Comparison of ENCODE assay signal across 12 cellular contexts in genomic region chr15:75061272-75061671, GRCh38. TPM values are rescaled to one million over a fixed set of nuclear protein-coding genes. Genes with fewer than 3 reads are reported as not detected.
DNase-seq lines count a peak whose midpoint lies in the region; ATAC-seq, FAIRE-seq and TF ChIP-seq lines count a peak whose summit lies in the region.
"Had no signal": no experiment of that assay in that cellular context is flagged by ENCODE, and none has a peak within 500 bp of the region (broad histone marks: within the 10 kb centered on the region; RNA-seq: fewer than 3 reads in every experiment).

No MANE protein-coding gene starts in this region.

- H3F3A ChIP-seq in MM.1S (ENCODE audit: insufficient read depth, low read length) = peaks cover 27% of the 10 kb centered on the region

- H3K36me3 Mint-ChIP-seq in type B pancreatic cell = peaks cover 7% of the 10 kb centered on the region

- H3K9me1 ChIP-seq in K562 (ENCODE audit: control insufficient read depth, insufficient read depth, low read length) = no peaks in the 10 kb centered on the region

- H3K36me3 ChIP-seq in MM.1S (replicated peaks; ENCODE audit: insufficient read depth, low read length) = no peaks in the 10 kb centered on the region
- H3K36me3 ChIP-seq in K562 (ENCODE audit: control insufficient read depth, insufficient read depth, low read length) = no peaks in the 10 kb centered on the region
- H3K36me3 ChIP-seq: adrenal gland, SJSA1 had no signal

- H3K27ac Mint-ChIP-seq in type B pancreatic cell = no peak overlapping the region

- H3K9ac ChIP-seq in MM.1S (ENCODE audit: low read length) (no peak overlapping the region; the same call in 1 of the 2 replicates), K562 (ENCODE audit: insufficient read depth in 1 of 2, low read depth in 2 of 2, low read length in 2 of 2) (no peak overlapping the region)

- no peaks in the 10 kb centered on the region for H4K20me1 ChIP-seq in MM.1S (ENCODE audit: insufficient read depth, low read length)
- peaks cover 10% of the 10 kb centered on the region; the same call in 1 of the 2 replicates for H4K20me1 ChIP-seq in K562 (replicated peaks; ENCODE audit: control insufficient read depth, insufficient read depth, low read length)

- no peaks in the 10 kb centered on the region for H3K27me3 Mint-ChIP-seq in type B pancreatic cell

- H3K4me1 ChIP-seq in MM.1S (ENCODE audit: low read length) = peaks cover 48% of the 10 kb centered on the region
- H3K4me1 ChIP-seq in K562 (replicated peaks in 1 of 2; ENCODE audit: control insufficient read depth in 2 of 2, insufficient read depth in 2 of 2, low read length in 2 of 2) = peaks cover 6 to 11% of the 10 kb centered on the region in 2 experiments; a peak in 4 of 5 replicates

- no peak for TF ChIP-seq CTCF in MM.1S (IDR thresholded peaks at IDR 0.05; ENCODE audit: low read length)
- TF ChIP-seq CTCF in K562 (IDR thresholded peaks at IDR 0.05 in 2 of 3, conservative IDR thresholded peaks at IDR 0.05 in 1 of 3; ENCODE audit: insufficient read depth in 2 of 3, low read depth in 1 of 3, low read length in 3 of 3) = no peak
- TF ChIP-seq CTCF in type B pancreatic cell (conservative IDR thresholded peaks at IDR 0.05) = no peak

- peak; percentile 52 for DNase-seq in activated CD8-positive, alpha-beta memory T cell treated with anti-CD3 and anti-CD28 coated beads for 24 hours
- no peak for DNase-seq in activated CD8-positive, alpha-beta memory T cell treated with anti-CD3 and anti-CD28 coated beads, Interleukin-2, amount 50 U/mL, for 4 hours
- DNase-seq in MM.1S (peak; percentile 87), K562 (ENCODE audit: extremely low read depth in 1 of 4, low spot score in 3 of 4) (no peak), type B pancreatic cell (ENCODE audit: extremely low spot score, unreplicated experiment) (peak; percentile 20), NCI-H510A (lab: John Stamatoyannopoulos, UW) (no peak), ureter (ENCODE audit: low spot score) (no peak)

- no peaks in the 10 kb centered on the region for H3K9me2 ChIP-seq in MM.1S (replicated peaks; ENCODE audit: insufficient read depth, low read length)

- TF ChIP-seq EP300 in K562 (IDR thresholded peaks at IDR 0.05; ENCODE audit: low read length) = no peak

- H3K4me3 ChIP-seq in MM.1S (ENCODE audit: low read length) (no peak overlapping the region), K562 (no peak overlapping the region)
- H3K4me3 ChIP-seq: adrenal gland, SJSA1 had no signal

- FAIRE-seq in K562 (lab: Jason Lieb, UNC) = peak; percentile 51
- FAIRE-seq: HTR-8/SVneo, urothelium cell line had no signal

- no TSS peak for BruUV-seq in K562 (replicated peaks; lab: Mats Ljungman, UMichigan)

- peak overlapping the region; percentile 68; the same call in 1 of the 2 replicates for H3K27ac ChIP-seq in MM.1S (ENCODE audit: low read length)
- no peak overlapping the region for H3K27ac ChIP-seq in K562 (ENCODE audit: extremely low read depth, low read depth, low read length)
- H3K27ac ChIP-seq: SJSA1 had no signal

- H2AFZ ChIP-seq in MM.1S (ENCODE audit: low read length) (no peak overlapping the region), K562 (ENCODE audit: low read depth, low read length) (no peak overlapping the region)

- no peak for ATAC-seq in K562
- ATAC-seq in GM21737 (IDR thresholded peaks at IDR 0.05; ENCODE audit: unreplicated experiment) = no peak

- peaks cover 28% of the 10 kb centered on the region for H3K4me1 Mint-ChIP-seq in type B pancreatic cell (ENCODE audit: unreplicated experiment)

- in situ Hi-C loops in K562 (cut with MboI) = no loop called here

- H3K4me3 Mint-ChIP-seq in type B pancreatic cell = no peak overlapping the region

- POLR2A ChIA-PET in K562 (lab: Yijun Ruan, JAX) = interaction anchor here (0.7 to 1.2 kb wide), 2 partner anchors 18 to 38 kb away, joined by 3 to 4 read pairs; partner anchors contain the start of gene PPCDC

- H3K9me3 ChIP-seq in MM.1S (replicated peaks; ENCODE audit: insufficient read depth, low read length) (no peaks in the 10 kb centered on the region), K562 (replicated peaks; ENCODE audit: control insufficient read depth, insufficient read depth, low read depth, low read length) (no peaks in the 10 kb centered on the region)
- H3K9me3 ChIP-seq: adrenal gland, SJSA1 had no signal

- H3K4me2 ChIP-seq in MM.1S (ENCODE audit: low read depth, low read length) (peak overlapping the region; percentile 42), K562 (ENCODE audit: insufficient read depth, low read length) (no peak overlapping the region)

- peaks cover 6% of the 10 kb centered on the region for H3K9me3 Mint-ChIP-seq in type B pancreatic cell

- H3K79me2 ChIP-seq in MM.1S (ENCODE audit: low read length) = no peaks in the 10 kb centered on the region
- H3K79me2 ChIP-seq in K562 (ENCODE audit: control insufficient read depth, insufficient read depth, low read length) = no peaks in the 10 kb centered on the region

- CTCF ChIA-PET in K562 (lab: Yijun Ruan, JAX; ENCODE audit: low intra/inter-chr PET ratio) = no interaction called here

- intact Hi-C loops in K562 (cut with micrococcal nuclease) = no loop called here

- no peak for TF ChIP-seq RAD21 in K562 (CRISPR knock-in tag; conservative IDR thresholded peaks at IDR 0.05 in 1 of 2, IDR thresholded peaks at IDR 0.05 in 1 of 2)

- no peak for TF ChIP-seq POLR2A in K562 (conservative IDR thresholded peaks at IDR 0.05)

- H3K27me3 ChIP-seq in MM.1S (replicated peaks; ENCODE audit: insufficient read depth, low read length) (no peaks in the 10 kb centered on the region), K562 (ENCODE audit: control insufficient read depth in 2 of 2, insufficient read depth in 2 of 2, low read length in 2 of 2) (no peaks in the 10 kb centered on the region)
- H3K27me3 ChIP-seq: adrenal gland, SJSA1 had no signal

TF ChIP-seq in K562, 482 proteins besides CTCF, POLR2A, EP300 and RAD21:
- TF ChIP-seq YBX1 (IDR thresholded peaks at IDR 0.05) = no peak
- TF ChIP-seq ZNF354B (CRISPR knock-in tag; IDR thresholded peaks at IDR 0.05) = no peak
- TF ChIP-seq NFE2 (IDR thresholded peaks at IDR 0.05; ENCODE audit: low read depth) = no peak
- no peak for TF ChIP-seq IRF1 (CRISPR knock-in tag; IDR thresholded peaks at IDR 0.05; ENCODE audit: borderline replicate concordance)
- TF ChIP-seq, protein P1, sequence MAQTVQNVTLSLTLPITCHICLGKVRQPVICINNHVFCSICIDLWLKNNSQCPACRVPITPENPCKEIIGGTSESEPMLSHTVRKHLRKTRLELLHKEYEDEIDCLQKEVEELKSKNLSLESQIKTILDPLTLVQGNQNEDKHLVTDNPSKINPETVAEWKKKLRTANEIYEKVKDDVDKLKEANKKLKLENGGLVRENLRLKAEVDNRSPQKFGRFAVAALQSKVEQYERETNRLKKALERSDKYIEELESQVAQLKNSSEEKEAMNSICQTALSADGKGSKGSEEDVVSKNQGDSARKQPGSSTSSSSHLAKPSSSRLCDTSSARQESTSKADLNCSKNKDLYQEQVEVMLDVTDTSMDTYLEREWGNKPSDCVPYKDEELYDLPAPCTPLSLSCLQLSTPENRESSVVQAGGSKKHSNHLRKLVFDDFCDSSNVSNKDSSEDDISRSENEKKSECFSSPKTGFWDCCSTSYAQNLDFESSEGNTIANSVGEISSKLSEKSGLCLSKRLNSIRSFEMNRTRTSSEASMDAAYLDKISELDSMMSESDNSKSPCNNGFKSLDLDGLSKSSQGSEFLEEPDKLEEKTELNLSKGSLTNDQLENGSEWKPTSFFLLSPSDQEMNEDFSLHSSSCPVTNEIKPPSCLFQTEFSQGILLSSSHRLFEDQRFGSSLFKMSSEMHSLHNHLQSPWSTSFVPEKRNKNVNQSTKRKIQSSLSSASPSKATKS (CRISPR knock-in tag; IDR thresholded peaks at IDR 0.05) = no peak
- TF ChIP-seq, protein P2, sequence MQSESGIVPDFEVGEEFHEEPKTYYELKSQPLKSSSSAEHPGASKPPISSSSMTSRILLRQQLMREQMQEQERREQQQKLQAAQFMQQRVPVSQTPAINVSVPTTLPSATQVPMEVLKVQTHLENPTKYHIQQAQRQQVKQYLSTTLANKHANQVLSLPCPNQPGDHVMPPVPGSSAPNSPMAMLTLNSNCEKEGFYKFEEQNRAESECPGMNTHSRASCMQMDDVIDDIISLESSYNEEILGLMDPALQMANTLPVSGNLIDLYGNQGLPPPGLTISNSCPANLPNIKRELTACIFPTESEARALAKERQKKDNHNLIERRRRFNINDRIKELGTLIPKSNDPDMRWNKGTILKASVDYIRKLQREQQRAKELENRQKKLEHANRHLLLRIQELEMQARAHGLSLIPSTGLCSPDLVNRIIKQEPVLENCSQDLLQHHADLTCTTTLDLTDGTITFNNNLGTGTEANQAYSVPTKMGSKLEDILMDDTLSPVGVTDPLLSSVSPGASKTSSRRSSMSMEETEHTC (IDR thresholded peaks at IDR 0.05) = no peak
- no peak for TF ChIP-seq HMGN3 (IDR thresholded peaks at IDR 0.05; ENCODE audit: borderline replicate concordance, extremely low read depth, insufficient read length, low read depth, low read length)

RNA-seq across cellular contexts. Expression of gene PPCDC, which starts 37.9 kb away (rescaled TPM):
- total RNA-seq in K562 (2011; cell fraction: chromatin; rRNA removed; ENCODE audit: low replicate concordance) = 20.0 and 54.1 TPM in 2 replicates
- total RNA-seq in K562 (2011; cell fraction: nucleolus; rRNA removed) = 31.7 TPM in 2 replicates
- total RNA-seq in K562 (2011; cell fraction: nucleoplasm; rRNA removed) = 24.1 and 30.8 TPM in 2 replicates
- 16.3 and 17.1 TPM in 2 replicates for total RNA-seq in K562 (2014; rRNA removed)
- total RNA-seq in K562 (2014; rRNA removed; fragmentation: Illumina TruSeq; extraction: Trizol) = 6.4 and 10.9 TPM in 2 replicates
- 9.7 and 13.5 TPM in 2 replicates for total RNA-seq in K562 (2015; rRNA removed; fragmentation: Illumina TruSeq; extraction: Trizol)
- 15.2 and 16.7 TPM in 2 replicates for total RNA-seq in K562 (2021)
- polyA plus RNA-seq in K562 (2011; rRNA removed) = 16.7 and 17.9 TPM in 2 replicates
- polyA plus RNA-seq in K562 (2011; cell fraction: cytosol; rRNA removed) = 26.9 and 55.6 TPM in 2 replicates
- 22.7 and 31.8 TPM in 2 replicates for polyA plus RNA-seq in K562 (2011; cell fraction: nucleus; rRNA removed)
- 11.4 and 15.7 TPM in 2 replicates for polyA plus RNA-seq in K562 (2012)
- 21.7 and 24.9 TPM in 2 replicates for polyA plus RNA-seq in K562 (2014; fragmentation: Illumina TruSeq; extraction: Trizol)
- 10 to 100 TPM; 50.0 to 53.6 TPM for polyA plus RNA-seq in K562 (2014; fragmentation: Nextera tagmentation; extraction: Ambion mirVana)
- 34.8 and 41.6 TPM in 2 replicates for polyA plus RNA-seq in K562 (2014; rRNA removed)
- polyA minus RNA-seq in K562 (2011; rRNA and poly(A)+ RNA removed) = 6.7 and 7.8 TPM in 2 replicates
- 6.4 and 9.0 TPM in 2 replicates for polyA minus RNA-seq in K562 (2011; cell fraction: cytosol; rRNA and poly(A)+ RNA removed)
- polyA minus RNA-seq in K562 (2011; cell fraction: nucleus; rRNA and poly(A)+ RNA removed) = 12.3 and 15.2 TPM in 2 replicates
- 19.1 and 23.6 TPM in 2 replicates for total RNA-seq in type B pancreatic cell (ENCODE audit: low replicate concordance)
- 23.4 TPM for total RNA-seq in ureter

Comparison
In these comparisons a context has a peak if more than half of its experiments do, and no peak if none do; other contexts are left out.
1. DNase-seq: peak in activated CD8-positive, alpha-beta memory T cell treated with anti-CD3 and anti-CD28 coated beads for 24 hours (single experiment), MM.1S (single experiment) and type B pancreatic cell (single experiment); none in activated CD8-positive, alpha-beta memory T cell treated with anti-CD3 and anti-CD28 coated beads, Interleukin-2, amount 50 U/mL, for 4 hours (single experiment), K562 (0 of 4), NCI-H510A (single experiment) and ureter (single experiment).